8 cellular contexts compared by ENCODE assay signal in genomic region chr16:30893744-30894539, GRCh38. TPM values are rescaled to one million over a fixed set of nuclear protein-coding genes. Genes with fewer than 3 reads are reported as not detected.
A peak's percentile ranks its signal among the peaks of the same experiment; 100 is the strongest.
DNase-seq lines count a peak whose midpoint lies in the region; ATAC-seq and TF ChIP-seq lines count a peak whose summit lies in the region.

TSS of gene BCL7C (minus strand) at chr16:30894077. CDS start at chr16:30893944, 133 bp downstream.

- TF ChIP-seq CTCF in fibroblast of mammary gland (conservative IDR thresholded peaks at IDR 0.05; ENCODE audit: control insufficient read depth, insufficient read depth, low read depth, low read length) = no peak
- no peak for TF ChIP-seq CTCF in natural killer cell (IDR thresholded peaks at IDR 0.05)

- H3K4me3 ChIP-seq in fibroblast of mammary gland (ENCODE audit: control insufficient read depth, low read depth, low read length) = peak within 1 kb of the TSS; percentile 78

- peak within 1 kb of the TSS; percentile 81 to 93 for H3K27ac Mint-ChIP-seq in natural killer cell

- no peaks in the 10 kb centered on the region for H3K9me3 Mint-ChIP-seq in natural killer cell

- no peaks in the 10 kb centered on the region for H3K27me3 Mint-ChIP-seq in natural killer cell (ENCODE audit: low read depth in 2 of 2)

- DNase-seq in DMS153 treated with DMSO at 0.1 percent for 48 hours (lab: John Stamatoyannopoulos, UW; ENCODE audit: unreplicated experiment) (peak; percentile 73), HuH-7 (ENCODE audit: low spot score) (peak; percentile 73), RKO (ENCODE audit: low spot score) (peak; percentile 90), fibroblast of mammary gland (ENCODE audit: low read depth) (peak; percentile 75), natural killer cell (peak; percentile 74)
- peak; percentile 61 to 71 for DNase-seq in activated T-helper 1 cell treated with anti-CD3 and anti-CD28 coated beads, Interleukin-2, amount 50 U/mL, for 16 hours (ENCODE audit: low read depth in 1 of 2, low spot score in 1 of 2)
- DNase-seq in stimulated activated naive CD4-positive, alpha-beta T cell treated with Interleukin-2 at 50 U/mL for 16 hours (lab: John Stamatoyannopoulos, UW) = peak; percentile 83

- peak within 1 kb of the TSS; percentile 89 for H3K4me3 Mint-ChIP-seq in natural killer cell

- ATAC-seq in GM21447 (IDR thresholded peaks at IDR 0.05; ENCODE audit: unreplicated experiment) = peak; percentile 65
- peak; percentile 83 to 93 (median 84) for ATAC-seq in natural killer cell

- peaks cover 24 to 51% of the 10 kb centered on the region in 2 donors for H3K4me1 Mint-ChIP-seq in natural killer cell

- no peaks in the 10 kb centered on the region for H3K36me3 Mint-ChIP-seq in natural killer cell

- intact Hi-C loops in natural killer cell (cut with micrococcal nuclease) = no loop called here

RNA-seq across cellular contexts. Expression of gene BCL7C, which starts in this region (rescaled TPM):
- total RNA-seq in natural killer cell = 10 to 100 TPM; 25.1 to 28.5 (median 27.4) TPM

Comparison
In these comparisons a context has a peak if more than half of its experiments do, and no peak if none do; other contexts are left out.
1. Peak in every context shown above with its lines: DNase-seq, ATAC-seq and H3K4me3 ChIP-seq.